In genomic region chr7:111587715-111588433, GRCh38 we compare ENCODE assay signal across 17 cellular contexts. TPM values are rescaled to one million over a fixed set of nuclear protein-coding genes. Genes with fewer than 3 reads are reported as not detected.
A peak's percentile ranks its signal among the peaks of the same experiment; 100 is the strongest.
DNase-seq lines count a peak whose midpoint lies in the region; ATAC-seq, FAIRE-seq and TF ChIP-seq lines count a peak whose summit lies in the region.
"Had no signal": no experiment of that assay in that cellular context is flagged by ENCODE, and none has a peak within 500 bp of the region (broad histone marks: within the 10 kb centered on the region; RNA-seq: fewer than 3 reads in every experiment).

No MANE protein-coding gene starts in this region.

- TF ChIP-seq RAD21 in HepG2 (CRISPR knock-in tag; IDR thresholded peaks at IDR 0.05): no peak

- FAIRE-seq in HepG2 (lab: Jason Lieb, UNC) (no peak), H54 (lab: Jason Lieb, UNC) (no peak)
- FAIRE-seq: colon had no signal

- H4K20me1 ChIP-seq in HepG2 (ENCODE audit: insufficient read depth, low read length): no peaks in the 10 kb centered on the region

- in situ Hi-C loops in HepG2 (cut with HindIII; ENCODE audit: extremely low pct_ligation_motif_present, low pct_unique_long_range_greater_than_20kb): no loop called here

- no peak overlapping the region for H2AFZ ChIP-seq in HepG2 (ENCODE audit: low read length)

- TF ChIP-seq CTCF in GM12865 (IDR thresholded peaks at IDR 0.05; ENCODE audit: insufficient read depth, low read depth, low read length, missing control alignments) (no peak), HepG2 (CRISPR knock-in tag; IDR thresholded peaks at IDR 0.05) (no peak)

- no peaks in the 10 kb centered on the region for H3K36me3 ChIP-seq in HepG2 (replicated peaks in 1 of 2; ENCODE audit: control insufficient read depth in 1 of 2, insufficient read depth in 2 of 2, low read length in 2 of 2)
- H3K36me3 ChIP-seq: vagina had no signal

- H3K9ac ChIP-seq in HepG2 (ENCODE audit: insufficient read depth, low read depth, low read length): no peak overlapping the region
- H3K9ac ChIP-seq: SK-N-SH had no signal

- intact Hi-C loops in HepG2 (cut with micrococcal nuclease; ENCODE audit: unreplicated experiment): no loop called here

- no peak overlapping the region for H3K4me3 ChIP-seq in GM12865 (ENCODE audit: low read depth, low read length)
- no peak overlapping the region for H3K4me3 ChIP-seq in HepG2 (replicated peaks in 1 of 3; ENCODE audit: insufficient read depth in 1 of 3, low read depth in 2 of 3, low read length in 3 of 3)
- H3K4me3 ChIP-seq: vagina had no signal

- ATAC-seq in HG02885 (IDR thresholded peaks at IDR 0.05; ENCODE audit: poor library complexity, unreplicated experiment): peak; percentile 65
- no peak for ATAC-seq in HepG2
- ATAC-seq: sciatic nerve had no signal

- no peaks in the 10 kb centered on the region for H3K79me2 ChIP-seq in HepG2 (ENCODE audit: insufficient read depth, low read length)

- H3K9me3 ChIP-seq in HepG2 (ENCODE audit: low read length): no peaks in the 10 kb centered on the region
- H3K9me3 ChIP-seq: SK-N-SH, vagina had no signal

- CTCF ChIA-PET in HepG2 (lab: Yijun Ruan, JAX; ENCODE audit: low intra/inter-chr PET ratio, low total read pairs): no interaction called here

- WGBS in HepG2 (ENCODE audit: low lambda C conversion rate): 29% methylated on average over 8 of the region's 8 CpGs

- POLR2A ChIA-PET in HepG2 (lab: Yijun Ruan, JAX): no interaction called here

- no peak for TF ChIP-seq EP300 in HepG2 (IDR thresholded peaks at IDR 0.05; ENCODE audit: low read depth in 2 of 2, low read length in 2 of 2)
- TF ChIP-seq EP300 in HepG2 (CRISPR knock-in tag; IDR thresholded peaks at IDR 0.05; ENCODE audit: borderline replicate concordance): no peak

- H3K4me2 ChIP-seq in HepG2 (ENCODE audit: low read depth, low read length): no peak overlapping the region
- H3K4me2 ChIP-seq: SK-N-SH had no signal

- H3K4me1 ChIP-seq in HepG2 (ENCODE audit: insufficient read depth, low read length): no peaks in the 10 kb centered on the region
- H3K4me1 ChIP-seq: vagina had no signal

- TF ChIP-seq POLR2A in HepG2 (IDR thresholded peaks at IDR 0.05; ENCODE audit: insufficient read depth in 1 of 2, low read depth in 2 of 2, low read length in 2 of 2): no peak
- no peak for TF ChIP-seq POLR2A in H54 (IDR thresholded peaks at IDR 0.05; ENCODE audit: low read depth, low read length)

- BruUV-seq in HepG2 (replicated peaks; lab: Mats Ljungman, UMichigan): no TSS peak

- H3K27me3 ChIP-seq in HepG2 (ENCODE audit: control insufficient read depth in 1 of 2, insufficient read depth in 2 of 2, low read length in 2 of 2): no peaks in the 10 kb centered on the region
- H3K27me3 ChIP-seq: vagina had no signal

- peak; percentile 7 for DNase-seq in GM12865 (ENCODE audit: low read depth)
- DNase-seq in amniotic epithelial cell (ENCODE audit: low read depth): peak; percentile 2
- DNase-seq in myocyte (ENCODE audit: low read depth): peak; percentile 8
- no peak for DNase-seq in NCI-H187 (lab: John Stamatoyannopoulos, UW)
- no peak for DNase-seq in HepG2 (ENCODE audit: low spot score)
- no peak for DNase-seq in H54 (ENCODE audit: insufficient read length, low spot score)
- no peak for DNase-seq in activated CD4-positive, alpha-beta T cell treated with anti-CD3 and anti-CD28 coated beads for 4 hours
- DNase-seq: activated naive CD8-positive, alpha-beta T cell treated with anti-CD3 and anti-CD28 coated beads for 36 hours; NCI-H1048; NCI-H226; nephron progenitor cell had no signal

- H3K27ac ChIP-seq in HepG2 (ENCODE audit: extremely low read length, insufficient read depth, low read length): no peak overlapping the region
- H3K27ac ChIP-seq: C4-2B, vagina had no signal

TF ChIP-seq in HepG2, 621 proteins besides CTCF, POLR2A, EP300 and RAD21:
- TF ChIP-seq ZNF616 (CRISPR knock-in tag; IDR thresholded peaks at IDR 0.05; ENCODE audit: low read depth) (no peak), PTBP1 (IDR thresholded peaks at IDR 0.05; ENCODE audit: low read depth, low read length, poor library complexity, severe bottlenecking) (no peak), KLF15 (CRISPR knock-in tag; IDR thresholded peaks at IDR 0.05; ENCODE audit: borderline replicate concordance) (no peak), CREM (IDR thresholded peaks at IDR 0.05) (no peak), CREM (CRISPR knock-in tag; IDR thresholded peaks at IDR 0.05) (no peak), NFE2L2 (IDR thresholded peaks at IDR 0.05; ENCODE audit: low read length) (no peak), SATB2 (CRISPR knock-in tag; IDR thresholded peaks at IDR 0.05) (no peak), ZNF564 (CRISPR knock-in tag; IDR thresholded peaks at IDR 0.05) (no peak), HNRNPUL1 (IDR thresholded peaks at IDR 0.05; ENCODE audit: low read depth, low read length) (no peak), HMG20B (CRISPR knock-in tag; conservative IDR thresholded peaks at IDR 0.05) (no peak), GMEB2 (CRISPR knock-in tag; IDR thresholded peaks at IDR 0.05; ENCODE audit: low read depth) (no peak), PRMT3 (CRISPR knock-in tag; IDR thresholded peaks at IDR 0.05; ENCODE audit: borderline replicate concordance, low read depth) (no peak), ETV6 (CRISPR knock-in tag; conservative IDR thresholded peaks at IDR 0.05) (no peak), PRDM15 (CRISPR knock-in tag; IDR thresholded peaks at IDR 0.05) (no peak), FOXC1 (CRISPR knock-in tag; IDR thresholded peaks at IDR 0.05; ENCODE audit: borderline replicate concordance) (no peak)

RNA-seq across cellular contexts. Expression of gene IMMP2L, which starts 25.6 kb away (rescaled TPM):
- 11.0 and 12.8 TPM in 2 replicates for total RNA-seq in myocyte
- polyA plus RNA-seq in myocyte (2012): 9.0 TPM
- total RNA-seq in HepG2 (2016; rRNA removed; fragmentation: Illumina TruSeq; extraction: Trizol): 11.3 and 16.9 TPM in 2 replicates
- total RNA-seq in HepG2 (2016; cell fraction: cytosol; rRNA removed; fragmentation: Illumina TruSeq; extraction: Trizol; ENCODE audit: low read depth): 10.8 and 11.0 TPM in 2 replicates
- total RNA-seq in HepG2 (2016; cell fraction: insoluble cytoplasmic fraction; rRNA removed; fragmentation: Illumina TruSeq; extraction: Trizol): 12.0 and 12.3 TPM in 2 replicates
- 4.6 and 8.0 TPM in 2 replicates for total RNA-seq in HepG2 (2016; cell fraction: membrane; rRNA removed; fragmentation: Illumina TruSeq; extraction: Trizol)
- total RNA-seq in HepG2 (2016; cell fraction: nucleus; rRNA removed; fragmentation: Illumina TruSeq; extraction: Trizol): 29.5 and 34.2 TPM in 2 replicates
- polyA plus RNA-seq in HepG2 (2011; rRNA removed): 7.8 and 8.3 TPM in 2 replicates
- polyA plus RNA-seq in HepG2 (2011; cell fraction: cytosol; rRNA removed): 4.7 and 8.3 TPM in 2 replicates
- 10.6 and 17.1 TPM in 2 replicates for polyA plus RNA-seq in HepG2 (2011; cell fraction: nucleus; rRNA removed)
- 14.0 and 16.2 TPM in 2 replicates for polyA plus RNA-seq in HepG2 (2012)
- polyA plus RNA-seq in HepG2 (2016; cell fraction: cytosol; fragmentation: Illumina TruSeq; extraction: Trizol; ENCODE audit: low read depth): 2.4 and 3.2 TPM in 2 replicates
- polyA plus RNA-seq in HepG2 (2016; cell fraction: insoluble cytoplasmic fraction; fragmentation: Illumina TruSeq; extraction: Trizol; ENCODE audit: low read depth): 10.8 and 12.7 TPM in 2 replicates
- 3.7 and 4.0 TPM in 2 replicates for polyA plus RNA-seq in HepG2 (2016; cell fraction: membrane; fragmentation: Illumina TruSeq; extraction: Trizol; ENCODE audit: low read depth)
- 11.0 and 12.2 TPM in 2 replicates for polyA plus RNA-seq in HepG2 (2016; cell fraction: nucleus; fragmentation: Illumina TruSeq; extraction: Trizol; ENCODE audit: insufficient read depth, low read depth)
- polyA minus RNA-seq in HepG2 (2011; rRNA and poly(A)+ RNA removed; ENCODE audit: low replicate concordance): 9.3 and 13.7 TPM in 2 replicates
- polyA minus RNA-seq in HepG2 (2011; cell fraction: cytosol; rRNA and poly(A)+ RNA removed): 2.2 and 5.3 TPM in 2 replicates
- 67.0 and 76.2 TPM in 2 replicates for polyA minus RNA-seq in HepG2 (2011; cell fraction: nucleus; rRNA and poly(A)+ RNA removed)

Comparison
In these comparisons a context has a peak if more than half of its experiments do, and no peak if none do; other contexts are left out.
1. DNase-seq: peak in GM12865 (single experiment), amniotic epithelial cell (single experiment) and myocyte (single experiment); none in NCI-H187 (0 of 2), HepG2 (single experiment), H54 (single experiment) and activated CD4-positive, alpha-beta T cell treated with anti-CD3 and anti-CD28 coated beads for 4 hours (0 of 2).